8 cellular contexts compared by ENCODE assay signal in genomic region chr6:39791850-39792500, GRCh38. TPM values are rescaled to one million over a fixed set of nuclear protein-coding genes. Genes with fewer than 3 reads are reported as not detected.
DNase-seq lines count a peak whose midpoint lies in the region; ATAC-seq and TF ChIP-seq lines count a peak whose summit lies in the region.

Gene DAAM2, plus strand, starts transcription at chr6:39792376. Its CDS starts 63,927 bp downstream, at chr6:39856303.

- H3K4me3 ChIP-seq in HEK293 (ENCODE audit: low read depth, low read length), result peak within 1 kb of the TSS; percentile 51
- H3K4me3 ChIP-seq in adipocyte (ENCODE audit: low read length), result peak within 1 kb of the TSS; percentile 92
- H3K4me3 ChIP-seq in psoas muscle, result peak within 1 kb of the TSS; percentile 89

- H3K27ac ChIP-seq in HEK293 (ENCODE audit: extremely low read depth, low read depth, low read length) (peak within 1 kb of the TSS; percentile 54; the same call in 1 of the 2 replicates), psoas muscle (peak within 1 kb of the TSS; percentile 82)

- H3K9ac ChIP-seq in adipocyte (ENCODE audit: low read length), result peak within 1 kb of the TSS; percentile 93

- H3K27me3 ChIP-seq in adipocyte (replicated peaks; ENCODE audit: control insufficient read depth, insufficient read depth, low read length) (no peaks in the 10 kb centered on the region), psoas muscle (ENCODE audit: insufficient read depth in 3 of 3, low read length in 2 of 3) (no peaks in the 10 kb centered on the region)

- POLR2A ChIA-PET in HEK293 (lab: Yijun Ruan, JAX), result no interaction called here

- intact Hi-C loops in psoas muscle (cut with DNase I), result loop anchor here in 1 of 2 donors (5.0 kb wide), 1 partner anchor 90 kb away; no protein-coding TSS in a partner anchor

- DNase-seq in adipocyte (ENCODE audit: low read depth) (peak; percentile 87), hepatic stellate cell (ENCODE audit: low spot score) (peak; percentile 66), psoas muscle (peak; percentile 74 to 78), NCI-H2107 (lab: John Stamatoyannopoulos, UW) (no peak), NCI-H1930 (lab: John Stamatoyannopoulos, UW) (no peak)

- CTCF ChIA-PET in HEK293 (lab: Yijun Ruan, JAX), result interaction anchor here (0.6 to 1.4 kb wide), 8 partner anchors 23 to 242 kb away, joined by 3 to 9 read pairs (median 4); no protein-coding TSS in a partner anchor

- 2 to 4% (median 3%) methylated on average over 44 to 51 of the region's 51 CpGs for WGBS in psoas muscle, 3 donors

- TF ChIP-seq CTCF in HEK293 (tag by site-specific recombination; IDR thresholded peaks at IDR 0.05) (no peak), psoas muscle (IDR thresholded peaks at IDR 0.05) (peak; percentile 8)

- H3K9me3 ChIP-seq in HEK293 (ENCODE audit: control insufficient read depth, insufficient read depth, low read depth, low read length) (no peaks in the 10 kb centered on the region), adipocyte (ENCODE audit: control insufficient read depth, low read length) (no peaks in the 10 kb centered on the region), psoas muscle (no peaks in the 10 kb centered on the region)

- 0 out of 2 replicates have a peak, but pooled peaks cover 6% of the 10 kb centered on the region for H3K4me1 ChIP-seq in HEK293 (ENCODE audit: control insufficient read depth, insufficient read depth, low read length)
- peaks cover 28% of the 10 kb centered on the region for H3K4me1 ChIP-seq in adipocyte (ENCODE audit: control insufficient read depth, insufficient read depth, low read length)
- H3K4me1 ChIP-seq in psoas muscle, result peaks cover 20% of the 10 kb centered on the region

- ATAC-seq in psoas muscle (peak; percentile 85 to 92 (median 88)), HG02763 (IDR thresholded peaks at IDR 0.05; ENCODE audit: unreplicated experiment) (no peak), HG03457 (IDR thresholded peaks at IDR 0.05; ENCODE audit: unreplicated experiment) (no peak)

- H3K36me3 ChIP-seq in HEK293 (ENCODE audit: control insufficient read depth in 2 of 2, insufficient read depth in 1 of 2, low read length in 2 of 2) (no peaks in the 10 kb centered on the region), adipocyte (ENCODE audit: control insufficient read depth, insufficient read depth, low read length, severe bottlenecking) (no peaks in the 10 kb centered on the region), psoas muscle (ENCODE audit: insufficient read depth in 1 of 2, low read depth in 1 of 2) (no peaks in the 10 kb centered on the region)

TF ChIP-seq in HEK293, 187 proteins besides CTCF, POLR2A, EP300 and RAD21 (continues in another document):
- TF ChIP-seq ZNF121 (tag by site-specific recombination; IDR thresholded peaks at IDR 0.05), result no peak
- 0 out of 2 replicates have a peak, but pooled peaks have one; percentile 21 for TF ChIP-seq SP2 (tag by site-specific recombination; IDR thresholded peaks at IDR 0.05)
- peak; percentile 98 for TF ChIP-seq PRDM10 (tag by site-specific recombination; IDR thresholded peaks at IDR 0.05)
- TF ChIP-seq TSHZ1 (tag by site-specific recombination; IDR thresholded peaks at IDR 0.05; ENCODE audit: borderline replicate concordance), result no peak
- no peak; the same call in 1 of the 2 replicates for TF ChIP-seq ZNF629 (tag by site-specific recombination; IDR thresholded peaks at IDR 0.05)
- peak; percentile 84 for TF ChIP-seq ZNF561 (tag by site-specific recombination; IDR thresholded peaks at IDR 0.05; ENCODE audit: borderline replicate concordance)
- TF ChIP-seq IKZF3 (tag by site-specific recombination; IDR thresholded peaks at IDR 0.05), result no peak; the same call in 1 of the 2 replicates
- TF ChIP-seq ZNF157 (tag by site-specific recombination; IDR thresholded peaks at IDR 0.05), result no peak
- TF ChIP-seq PRDM1 (tag by site-specific recombination; IDR thresholded peaks at IDR 0.05), result peak; percentile 53; the same call in 1 of the 2 replicates
- TF ChIP-seq ZNF174 (tag by site-specific recombination; IDR thresholded peaks at IDR 0.05), result no peak
- no peak for TF ChIP-seq MYNN (tag by site-specific recombination; IDR thresholded peaks at IDR 0.05; ENCODE audit: borderline replicate concordance)
- no peak for TF ChIP-seq ZNF148 (tag by site-specific recombination; IDR thresholded peaks at IDR 0.05; ENCODE audit: borderline replicate concordance)
- peak; percentile 27; the same call in 1 of the 2 replicates for TF ChIP-seq ZNF660 (tag by site-specific recombination; IDR thresholded peaks at IDR 0.05)
- TF ChIP-seq TRIM28 (IDR thresholded peaks at IDR 0.05; ENCODE audit: borderline replicate concordance, low read length), result no peak

RNA-seq across cellular contexts. Expression of gene DAAM2, which starts in this region (rescaled TPM):
- total RNA-seq in psoas muscle, result 10 to 100 TPM; 10.7 to 67.1 (median 23.4) TPM
- 10 to 100 TPM in 2 of 3 donors, 1 to 10 TPM in 1; 7.0 to 43.8 (median 31.4) TPM for polyA plus RNA-seq in psoas muscle

Comparison
In these comparisons a context has a peak if more than half of its experiments do, and no peak if none do; other contexts are left out.
1. DNase-seq: peak in adipocyte (single experiment), hepatic stellate cell (single experiment) and psoas muscle (2 of 2); none in NCI-H2107 (single experiment) and NCI-H1930 (0 of 2).
2. ATAC-seq: peak in psoas muscle (4 of 4); none in HG02763 (single experiment) and HG03457 (single experiment).
3. Peak in every context shown above with its lines, with median percentiles within 50 percentile points of each other: H3K4me3 ChIP-seq.